ENCODE assay signal across 8 cellular contexts in the genomic region with DNA sequence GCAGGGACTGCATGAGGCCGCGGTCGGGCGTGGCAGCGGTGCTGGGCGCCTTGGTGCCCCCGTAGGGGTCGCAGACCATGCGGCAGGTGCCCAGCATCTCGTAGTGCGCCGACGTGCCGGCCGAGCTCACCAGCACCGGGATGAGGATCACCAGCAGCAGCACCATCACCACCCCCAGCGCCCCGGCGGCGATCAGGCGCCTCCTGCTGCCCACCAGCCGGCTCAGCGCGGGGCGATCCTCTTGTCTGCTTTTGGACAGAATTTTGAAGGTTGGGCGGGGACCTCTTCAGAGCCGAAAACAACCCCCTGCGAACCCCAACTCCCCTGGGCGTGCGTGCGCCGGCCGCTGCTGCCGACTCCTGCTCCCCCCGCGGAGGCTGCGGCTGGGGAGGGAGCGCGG. TPM values are rescaled to one million over a fixed set of nuclear protein-coding genes. Genes with fewer than 3 reads are reported as not detected.
A peak's percentile ranks its signal among the peaks of the same experiment; 100 is the strongest.
DNase-seq lines count a peak whose midpoint lies in the region; ATAC-seq and TF ChIP-seq lines count a peak whose summit lies in the region.

No MANE protein-coding gene starts in this region.

- H3K9me3 ChIP-seq in neuron (ENCODE audit: low read length): peaks cover 2% of the 10 kb centered on the region

- peak overlapping the region; percentile 14 for H2AFZ ChIP-seq in neuron (ENCODE audit: low read depth, low read length)

- H3K27me3 ChIP-seq in neuron (ENCODE audit: insufficient read depth, low read length): peaks cover 82% of the 10 kb centered on the region

- no peak for TF ChIP-seq POLR2A in GM18505 (IDR thresholded peaks at IDR 0.05; ENCODE audit: borderline replicate concordance, extremely low read depth, insufficient read depth, insufficient read length)

- no peaks in the 10 kb centered on the region for H3K36me3 ChIP-seq in neuron (ENCODE audit: insufficient read depth, low read length)

- DNase-seq in 8988T (peak; percentile 51), OCI-M1 (lab: John Stamatoyannopoulos, UW) (no peak), mesenteric fat pad (ENCODE audit: low spot score) (no peak)

- H3K4me3 ChIP-seq in neuron (ENCODE audit: low read length): peak overlapping the region; percentile 18

- H3K4me1 ChIP-seq in neuron (ENCODE audit: insufficient read depth, low read length): no peaks in the 10 kb centered on the region

- ATAC-seq in GM18505 (IDR thresholded peaks at IDR 0.05; ENCODE audit: unreplicated experiment) (peak; percentile 41), HG03095 (IDR thresholded peaks at IDR 0.05; ENCODE audit: unreplicated experiment) (peak; percentile 65), esophagus mucosa (peak; percentile 36)
- peak; percentile 25 to 52 for ATAC-seq in activated CD4-positive, CD25-positive, alpha-beta regulatory T cell treated with anti-CD3 and anti-CD28 coated beads, Interleukin-2, amount 50 U/mL, for 24 hours

RNA-seq across cellular contexts. Expression of a gene that starts 0.8 kb away (rescaled TPM):
- total RNA-seq in esophagus mucosa (not detected), mesenteric fat pad (not detected)
